Comparison of ENCODE assay signal across 18 cellular contexts in the genomic region with DNA sequence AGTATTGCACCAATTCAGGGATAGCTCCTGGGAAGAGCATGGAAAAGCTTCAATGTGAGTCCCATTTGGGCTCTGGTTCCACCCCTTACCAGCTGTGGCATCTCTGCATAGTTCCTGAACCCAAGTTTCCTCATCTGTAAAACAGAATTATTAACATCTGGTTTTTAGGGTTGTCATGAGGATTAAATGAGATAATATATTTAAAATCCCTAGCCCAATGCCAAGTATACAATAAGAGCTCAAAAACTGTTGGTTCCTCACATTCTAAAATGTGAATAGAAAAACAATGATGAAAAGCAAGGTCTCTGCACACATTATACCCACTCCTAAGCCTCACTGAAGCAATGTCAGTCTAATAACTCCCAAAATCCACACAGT.
"Had no signal": no experiment of that assay in that cellular context is flagged by ENCODE, and none has a peak within 500 bp of the region (broad histone marks: within the 10 kb centered on the region; RNA-seq: fewer than 3 reads in every experiment).

No MANE protein-coding gene starts in this region.

- H3K4me2 ChIP-seq: neural progenitor cell had no signal

- H3K27me3 ChIP-seq: neural progenitor cell, right lobe of liver, upper lobe of left lung had no signal

- H3K9ac ChIP-seq: neural progenitor cell, parathyroid adenoma had no signal

- H3K4me3 ChIP-seq: dorsolateral prefrontal cortex, lower lobe of right lung, mucosa of descending colon, neural progenitor cell, right lobe of liver, upper lobe of left lung had no signal

- H3K36me3 ChIP-seq: lower lobe of right lung, neural progenitor cell, right lobe of liver, upper lobe of left lung had no signal

- H2AFZ ChIP-seq: neural progenitor cell, parathyroid adenoma had no signal

- H3K4me1 ChIP-seq: lower lobe of right lung, parathyroid adenoma, right lobe of liver, upper lobe of left lung had no signal

- ATAC-seq: left ventricle myocardium superior; lower lobe of right lung; mucosa of descending colon; natural killer cell treated with Interleukin-12 subunit alpha and Interleukin-12 subunit beta and Interleukin-15 and Interleukin-18, amount 100 ng/mL, for 72 hours; right lobe of liver; stimulated activated naive B cell treated with anti-CD40 and anti-IgM and Interleukin-4, amounts not matched to agents 10 μg/mL and 1 μg/mL and 100 μg/mL, for 72 hours had no signal

- H3K79me2 ChIP-seq: parathyroid adenoma had no signal

- H3K9me3 ChIP-seq: lower lobe of right lung, mucosa of descending colon, right lobe of liver, upper lobe of left lung had no signal

- DNase-seq: dorsolateral prefrontal cortex; effector CD4-positive, alpha-beta T cell; hypothalamus; immature natural killer cell; kidney glomerular epithelial cell; left ventricle myocardium superior; lower lobe of right lung; mucosa of descending colon; naive B cell; right lobe of liver; small intestine; stimulated activated CD4-positive, alpha-beta T cell treated with anti-CD3 and anti-CD28 coated beads, Interleukin-15, amount 100 ng/mL, for 24 hours; stimulated activated CD4-positive, alpha-beta T cell treated with anti-CD3 and anti-CD28 coated beads, Interleukin-2, amount 100 ng/mL, for 48 hours; stimulated activated naive B cell treated with anti-CD40 and anti-IgM and Interleukin-4, amounts not matched to agents 10 μg/mL and 1 μg/mL and 100 μg/mL, for 72 hours had no signal

- H3K27ac ChIP-seq: dorsolateral prefrontal cortex, lower lobe of right lung, neural progenitor cell, parathyroid adenoma, right lobe of liver, upper lobe of left lung had no signal
